8 cellular contexts compared by ENCODE assay signal in genomic region chr17:79728169-79728907, GRCh38. TPM values are rescaled to one million over a fixed set of nuclear protein-coding genes. Genes with fewer than 3 reads are reported as not detected.
DNase-seq lines count a peak whose midpoint lies in the region; ATAC-seq and TF ChIP-seq lines count a peak whose summit lies in the region.

No MANE protein-coding gene starts in this region.

- intact Hi-C loops in ovary (cut with DNase I) (no loop called here), testis (cut with DNase I; ENCODE audit: low total_unique reads) (no loop called here)

- H3K36me3 ChIP-seq in MM.1S (replicated peaks; ENCODE audit: insufficient read depth, low read length) (no peaks in the 10 kb centered on the region), SK-N-SH (replicated peaks in 1 of 2; ENCODE audit: control insufficient read depth in 1 of 2, insufficient read depth in 2 of 2, low read length in 1 of 2) (no peaks in the 10 kb centered on the region), ovary (no peaks in the 10 kb centered on the region), testis (ENCODE audit: low read depth, missing control alignments) (no peaks in the 10 kb centered on the region)

- POLR2A ChIA-PET in SK-N-SH (lab: Yijun Ruan, JAX): no interaction called here

- H3K9ac ChIP-seq in MM.1S (ENCODE audit: low read length) (no peak overlapping the region), SK-N-SH (no peak overlapping the region)

- H2AFZ ChIP-seq in MM.1S (ENCODE audit: low read length): peak overlapping the region; percentile 87
- peak overlapping the region; percentile 96 for H2AFZ ChIP-seq in SK-N-SH (ENCODE audit: low read depth)

- H3K79me2 ChIP-seq in MM.1S (ENCODE audit: low read length) (no peaks in the 10 kb centered on the region), SK-N-SH (ENCODE audit: insufficient read depth) (no peaks in the 10 kb centered on the region)

- peak; percentile 92 for ATAC-seq in activated naive CD4-positive, alpha-beta T cell treated with anti-CD3 and anti-CD28 coated beads, Interleukin-2, amount 50 U/mL, for 72 hours
- no peak for ATAC-seq in HG02884 (IDR thresholded peaks at IDR 0.05; ENCODE audit: unreplicated experiment)

- WGBS in SK-N-SH (ENCODE audit: low lambda C conversion rate): 55% methylated on average over 22 of the region's 22 CpGs
- WGBS in ovary, 3 donors: 49 to 52% (median 51%) methylated on average over 22 of the region's 22 CpGs
- WGBS in testis, 2 donors: 27 to 49% methylated on average over 16 to 22 of the region's 22 CpGs

- no peak overlapping the region for H3K27ac ChIP-seq in MM.1S (ENCODE audit: low read length)
- H3K27ac ChIP-seq in SK-N-SH (ENCODE audit: low read depth in 2 of 2, low read length in 1 of 2): peak overlapping the region in 1 of 2 experiments; percentile 47; a peak in 1 of 4 replicates
- H3K27ac ChIP-seq in ovary: no peak overlapping the region
- no peak overlapping the region for H3K27ac ChIP-seq in testis

- DNase-seq in GM12865 (ENCODE audit: low read depth): peak; percentile 93
- DNase-seq in MM.1S: peak; percentile 79
- DNase-seq in SK-N-SH: peak; percentile 99
- peak; percentile 84 to 85 for DNase-seq in activated naive CD4-positive, alpha-beta T cell treated with anti-CD3 and anti-CD28 coated beads, Interleukin-2, amount 50 U/mL, for 72 hours (ENCODE audit: low spot score in 2 of 2)
- peak; percentile 77 for DNase-seq in glomerular visceral epithelial cell (ENCODE audit: extremely low spot score)
- DNase-seq in ovary: peak; percentile 70 to 85 (median 79)
- peak; percentile 94 for DNase-seq in testis

- peak; percentile 0 for TF ChIP-seq POLR2A in ovary (IDR thresholded peaks at IDR 0.05)
- no peak for TF ChIP-seq POLR2A in testis (IDR thresholded peaks at IDR 0.05)

- peaks cover 0 to 3% of the 10 kb centered on the region in 2 donors for H3K9me3 Mint-ChIP-seq in activated naive CD4-positive, alpha-beta T cell treated with anti-CD3 and anti-CD28 coated beads, Interleukin-2, amount 50 U/mL, for 72 hours

- H3K27me3 ChIP-seq in MM.1S (replicated peaks; ENCODE audit: insufficient read depth, low read length): peaks cover 37% of the 10 kb centered on the region
- H3K27me3 ChIP-seq in SK-N-SH (ENCODE audit: insufficient read depth): no peaks in the 10 kb centered on the region
- no peaks in the 10 kb centered on the region for H3K27me3 ChIP-seq in ovary
- no peaks in the 10 kb centered on the region for H3K27me3 ChIP-seq in testis

- H3K9me3 ChIP-seq in MM.1S (replicated peaks; ENCODE audit: insufficient read depth, low read length) (no peaks in the 10 kb centered on the region), SK-N-SH (no peaks in the 10 kb centered on the region), ovary (no peaks in the 10 kb centered on the region), testis (no peaks in the 10 kb centered on the region)

- H3K27ac Mint-ChIP-seq in activated naive CD4-positive, alpha-beta T cell treated with anti-CD3 and anti-CD28 coated beads, Interleukin-2, amount 50 U/mL, for 72 hours: peak overlapping the region; percentile 84 to 97

- TF ChIP-seq EP300 in SK-N-SH (IDR thresholded peaks at IDR 0.05; ENCODE audit: borderline replicate concordance in 1 of 2, low read depth in 1 of 2, low read length in 1 of 2): no peak
- no peak for TF ChIP-seq EP300 in ovary (IDR thresholded peaks at IDR 0.05)

- H3K9me2 ChIP-seq in MM.1S (replicated peaks; ENCODE audit: insufficient read depth, low read length) (no peaks in the 10 kb centered on the region), SK-N-SH (no peaks in the 10 kb centered on the region)

- H3K4me3 ChIP-seq in GM12865 (ENCODE audit: low read depth, low read length) (no peak overlapping the region), MM.1S (ENCODE audit: low read length) (peak overlapping the region; percentile 47), SK-N-SH (ENCODE audit: low read depth in 2 of 2, low read length in 1 of 2) (peak overlapping the region in 1 of 2 experiments; percentile 15; a peak in 1 of 4 replicates), ovary (peak overlapping the region; percentile 21), testis (peak overlapping the region; percentile 26 to 63)

- TF ChIP-seq CTCF in GM12865 (IDR thresholded peaks at IDR 0.05; ENCODE audit: insufficient read depth, low read depth, low read length, missing control alignments) (no peak), MM.1S (IDR thresholded peaks at IDR 0.05; ENCODE audit: low read length) (no peak), SK-N-SH (IDR thresholded peaks at IDR 0.05) (no peak), ovary (IDR thresholded peaks at IDR 0.05) (no peak), testis (IDR thresholded peaks at IDR 0.05) (no peak)

- H4K20me1 ChIP-seq in MM.1S (ENCODE audit: insufficient read depth, low read length) (no peaks in the 10 kb centered on the region), SK-N-SH (ENCODE audit: insufficient read depth) (no peaks in the 10 kb centered on the region)

- no peaks in the 10 kb centered on the region for H3K36me3 Mint-ChIP-seq in activated naive CD4-positive, alpha-beta T cell treated with anti-CD3 and anti-CD28 coated beads, Interleukin-2, amount 50 U/mL, for 72 hours

- TF ChIP-seq RAD21 in SK-N-SH (IDR thresholded peaks at IDR 0.05; ENCODE audit: low read length): no peak

- CTCF ChIA-PET in SK-N-SH (lab: Yijun Ruan, JAX): interaction anchor here (0.7 to 3.9 kb wide), 9 partner anchors 11 to 327 kb away, joined by 3 to 26 read pairs (median 3); no protein-coding TSS in a partner anchor

- H3K4me2 ChIP-seq in MM.1S (ENCODE audit: low read depth, low read length): peak overlapping the region; percentile 69
- peak overlapping the region; percentile 50; the same call in 1 of the 2 replicates for H3K4me2 ChIP-seq in SK-N-SH

- H3K4me1 ChIP-seq in MM.1S (ENCODE audit: low read length) (peaks cover 8% of the 10 kb centered on the region), SK-N-SH (ENCODE audit: control insufficient read depth in 1 of 2, insufficient read depth in 2 of 2, low read depth in 1 of 2, low read length in 1 of 2) (peaks cover 0 to 8% of the 10 kb centered on the region in 2 experiments; a peak in 1 of 4 replicates), ovary (ENCODE audit: insufficient read depth) (peaks cover 4% of the 10 kb centered on the region), testis (no peaks in the 10 kb centered on the region)

- H3F3A ChIP-seq in MM.1S (ENCODE audit: insufficient read depth, low read length) (no peaks in the 10 kb centered on the region), SK-N-SH (replicated peaks; ENCODE audit: insufficient read depth) (no peaks in the 10 kb centered on the region)

TF ChIP-seq in SK-N-SH, 30 proteins besides CTCF, POLR2A, EP300 and RAD21 (continues in another document):
- TF ChIP-seq YY1 (IDR thresholded peaks at IDR 0.05; ENCODE audit: low read depth): peak; percentile 95
- TF ChIP-seq EZH2phosphoT487 (IDR thresholded peaks at IDR 0.05; ENCODE audit: borderline replicate concordance, low read depth): no peak
- TF ChIP-seq RFX5 (IDR thresholded peaks at IDR 0.05; ENCODE audit: low read length): no peak
- TF ChIP-seq ELF1 (IDR thresholded peaks at IDR 0.05): peak; percentile 64
- no peak for TF ChIP-seq GATA2 (CRISPR knock-in tag; IDR thresholded peaks at IDR 0.05)
- TF ChIP-seq IRF3 (IDR thresholded peaks at IDR 0.05; ENCODE audit: low read depth, low read length): peak; percentile 43; the same call in 1 of the 2 replicates
- TF ChIP-seq RCOR1 (IDR thresholded peaks at IDR 0.05; ENCODE audit: low read length): peak; percentile 39; the same call in 1 of the 2 replicates
- peak; percentile 93 for TF ChIP-seq USF2 (IDR thresholded peaks at IDR 0.05; ENCODE audit: borderline replicate concordance, low read depth, low read length)
- TF ChIP-seq NFIC (IDR thresholded peaks at IDR 0.05; ENCODE audit: borderline replicate concordance): no peak
- peak; percentile 99 for TF ChIP-seq USF1 (IDR thresholded peaks at IDR 0.05; ENCODE audit: borderline replicate concordance, low read depth)

RNA-seq across cellular contexts. Expression of gene ENPP7, which starts 2.4 kb away (rescaled TPM):
- polyA plus RNA-seq in SK-N-SH (2012; rRNA removed) (not detected in 2 replicates), ovary (not detected), testis (ENCODE audit: insufficient read depth, low read depth, low replicate concordance) (not detected)
- polyA plus RNA-seq in SK-N-SH (2012; cell fraction: cytosol; rRNA removed): not detected in 2 replicates
- polyA plus RNA-seq in SK-N-SH (2012; cell fraction: nucleus; rRNA removed): not detected in 2 replicates
- total RNA-seq in activated naive CD4-positive, alpha-beta T cell treated with anti-CD3 and anti-CD28 coated beads, Interleukin-2, amount 50 U/mL, for 72 hours: under 1 TPM in 1 of 2 donors, not detected in 1; 0.23 TPM
- total RNA-seq in ovary (not detected), testis (under 1 TPM; 0.12 to 0.24 TPM)

RNA-seq across cellular contexts. Expression of gene CBX2, which starts 49.6 kb away (rescaled TPM):
- polyA plus RNA-seq in SK-N-SH (2012; rRNA removed) (19.7 and 22.4 TPM in 2 replicates), ovary (1 to 10 TPM in 1 of 2 donors, under 1 TPM in 1; 0.92 to 4.0 TPM), testis (ENCODE audit: insufficient read depth, low read depth, low replicate concordance) (19.4 TPM)
- 9.7 and 13.6 TPM in 2 replicates for polyA plus RNA-seq in SK-N-SH (2012; cell fraction: cytosol; rRNA removed)
- polyA plus RNA-seq in SK-N-SH (2012; cell fraction: nucleus; rRNA removed): 42.0 and 52.6 TPM in 2 replicates
- 1 to 10 TPM; 2.8 to 3.3 TPM for total RNA-seq in activated naive CD4-positive, alpha-beta T cell treated with anti-CD3 and anti-CD28 coated beads, Interleukin-2, amount 50 U/mL, for 72 hours
- total RNA-seq in ovary (1 to 10 TPM; 2.1 to 5.7 (median 4.8) TPM), testis (10 to 100 TPM; 27.1 to 30.7 TPM)

Comparison
In these comparisons a context has a peak if more than half of its experiments do, and no peak if none do; other contexts are left out.
1. RNA of gene CBX2, which starts 49.6 kb away (total RNA-seq): 27.1 to 30.7 TPM in testis; 2.1 to 5.7 TPM in ovary and 2.8 to 3.3 TPM in activated naive CD4-positive, alpha-beta T cell treated with anti-CD3 and anti-CD28 coated beads, Interleukin-2, amount 50 U/mL, for 72 hours; every median in the first group is over 4 times any median in the second.
2. Peak in every context shown above with its lines, with median percentiles within 50 percentile points of each other: DNase-seq.